Comparison of ENCODE assay signal across 17 cellular contexts in the genomic region with DNA sequence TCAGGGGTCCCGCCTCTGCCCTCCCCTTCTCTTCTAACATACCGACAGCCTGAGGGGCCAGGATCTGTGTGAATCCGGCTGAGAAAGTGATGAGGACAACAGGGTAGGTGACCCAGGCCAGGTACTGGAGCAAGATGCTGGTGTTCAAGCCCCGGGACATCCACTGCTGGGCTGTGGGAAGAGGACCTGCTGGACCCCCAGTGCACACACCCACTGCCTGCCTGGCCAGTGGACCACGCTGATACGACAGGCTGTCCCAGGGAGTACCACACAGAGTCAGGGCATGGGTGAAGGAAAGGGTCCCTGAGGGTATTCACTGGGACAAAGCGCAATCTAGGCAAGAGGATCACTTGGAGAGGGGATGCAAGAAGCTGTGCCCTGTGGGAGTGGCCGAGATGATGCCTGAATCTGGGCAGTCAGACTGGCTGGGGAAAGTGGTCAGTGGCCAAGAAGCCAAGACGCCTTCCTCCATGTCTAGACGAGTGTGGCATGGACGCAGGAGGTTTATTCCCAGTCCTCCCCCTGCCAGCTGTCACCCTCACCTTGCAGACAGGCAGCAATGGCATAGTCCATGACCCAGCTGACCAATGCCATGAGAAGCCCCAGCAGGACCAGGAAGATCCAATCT. TPM values are rescaled to one million over a fixed set of nuclear protein-coding genes. Genes with fewer than 3 reads are reported as not detected.
A peak's percentile ranks its signal among the peaks of the same experiment; 100 is the strongest.
DNase-seq lines count a peak whose midpoint lies in the region; ATAC-seq, FAIRE-seq and TF ChIP-seq lines count a peak whose summit lies in the region.
"Had no signal": no experiment of that assay in that cellular context is flagged by ENCODE, and none has a peak within 500 bp of the region (broad histone marks: within the 10 kb centered on the region; RNA-seq: fewer than 3 reads in every experiment).

No MANE protein-coding gene starts in this region.

- no peak for FAIRE-seq in astrocyte (lab: Jason Lieb, UNC)
- FAIRE-seq: GM12878, GM18507, H54 had no signal

- intact Hi-C loops in CD4-positive, alpha-beta T cell (cut with DNase I, micrococcal nuclease): loop anchor here in 1 of 2 experiments (5.0 kb wide), 1 partner anchor 169 kb away; no protein-coding TSS in a partner anchor
- intact Hi-C loops in posterior vena cava (cut with DNase I): no loop called here

- H3K9ac ChIP-seq in astrocyte (ENCODE audit: low read length): no peak overlapping the region
- H3K9ac ChIP-seq: GM23248 had no signal

- ATAC-seq in CD4-positive, alpha-beta T cell (ENCODE audit: poor library complexity): no peak
- ATAC-seq in HG03108 (IDR thresholded peaks at IDR 0.05; ENCODE audit: unreplicated experiment): no peak
- ATAC-seq: GM12878 had no signal

- no peak overlapping the region for H3K4me2 ChIP-seq in astrocyte (ENCODE audit: low read length)

- peaks cover 8% of the 10 kb centered on the region for H3K4me1 ChIP-seq in astrocyte (ENCODE audit: insufficient read depth, low read length)

- H3K36me3 Mint-ChIP-seq in CD4-positive, alpha-beta T cell (ENCODE audit: low read depth): peaks cover 9% of the 10 kb centered on the region
- H3K36me3 Mint-ChIP-seq in astrocyte (ENCODE audit: low read depth, unreplicated experiment) (peaks cover 11% of the 10 kb centered on the region), nephron (ENCODE audit: low read depth) (peaks cover 12% of the 10 kb centered on the region)

- no peaks in the 10 kb centered on the region for H3K36me3 ChIP-seq in astrocyte (ENCODE audit: insufficient read depth, low read length)

- POLR2A ChIA-PET in CD4-positive, alpha-beta T cell (lab: Charles Lee): no interaction called here

- H3K4me3 Mint-ChIP-seq in CD4-positive, alpha-beta T cell: peak overlapping the region; percentile 45
- H3K4me3 Mint-ChIP-seq in astrocyte (ENCODE audit: unreplicated experiment): peak overlapping the region; percentile 60
- peak overlapping the region; percentile 29 to 59 (median 49) for H3K4me3 Mint-ChIP-seq in nephron

- DNase-seq in CD4-positive, alpha-beta T cell: no peak
- DNase-seq in astrocyte (ENCODE audit: low read depth) (no peak), posterior vena cava (ENCODE audit: low spot score) (peak; percentile 72), NCI-H226 (no peak), NK-92 (lab: John Stamatoyannopoulos, UW; ENCODE audit: unreplicated experiment) (no peak), NCI-H446 (lab: John Stamatoyannopoulos, UW) (no peak)
- DNase-seq: ACHN; C1 segment of cervical spinal cord; CD4-positive, alpha-beta memory T cell; DMS79; GM23248 had no signal

- H3K9me3 ChIP-seq in CD4-positive, alpha-beta T cell (ENCODE audit: control insufficient read depth, low read length): no peaks in the 10 kb centered on the region
- H3K9me3 ChIP-seq in astrocyte (ENCODE audit: insufficient read depth, low read depth, low read length): no peaks in the 10 kb centered on the region

- H3K79me2 ChIP-seq in astrocyte (ENCODE audit: insufficient read depth, low read length): peaks cover 12% of the 10 kb centered on the region

- H3K9me3 Mint-ChIP-seq in CD4-positive, alpha-beta T cell: no peaks in the 10 kb centered on the region
- H3K9me3 Mint-ChIP-seq in astrocyte (ENCODE audit: unreplicated experiment) (no peaks in the 10 kb centered on the region), nephron (no peaks in the 10 kb centered on the region)
- H3K9me3 Mint-ChIP-seq: CD4-positive, alpha-beta memory T cell had no signal

- no peaks in the 10 kb centered on the region for H3K27me3 ChIP-seq in CD4-positive, alpha-beta T cell (ENCODE audit: control insufficient read depth, insufficient read depth, low read length)
- H3K27me3 ChIP-seq in astrocyte (ENCODE audit: insufficient read depth, low read length): no peaks in the 10 kb centered on the region

- TF ChIP-seq CTCF in CD4-positive, alpha-beta T cell (IDR thresholded peaks at IDR 0.05): no peak
- TF ChIP-seq CTCF in astrocyte (IDR thresholded peaks at IDR 0.05; ENCODE audit: insufficient read depth, low read depth, low read length) (no peak), nephron (IDR thresholded peaks at IDR 0.05; ENCODE audit: unreplicated experiment in 3 of 3) (no peak)

- peaks cover 8% of the 10 kb centered on the region for H3K4me1 Mint-ChIP-seq in CD4-positive, alpha-beta T cell (ENCODE audit: low read depth)
- H3K4me1 Mint-ChIP-seq in astrocyte (ENCODE audit: low read depth, unreplicated experiment): peaks cover 16% of the 10 kb centered on the region
- peaks cover 16% of the 10 kb centered on the region for H3K4me1 Mint-ChIP-seq in nephron

- H3K27me3 Mint-ChIP-seq in CD4-positive, alpha-beta T cell: no peaks in the 10 kb centered on the region
- H3K27me3 Mint-ChIP-seq in astrocyte (ENCODE audit: low read depth, unreplicated experiment) (no peaks in the 10 kb centered on the region), nephron (ENCODE audit: low read depth) (no peaks in the 10 kb centered on the region)
- H3K27me3 Mint-ChIP-seq: CD4-positive, alpha-beta memory T cell had no signal

- peaks cover 18% of the 10 kb centered on the region for H4K20me1 ChIP-seq in astrocyte (ENCODE audit: insufficient read depth, low read length)

- no peak overlapping the region for H3K27ac ChIP-seq in CD4-positive, alpha-beta T cell (ENCODE audit: low read depth, low read length)
- no peak overlapping the region for H3K27ac ChIP-seq in astrocyte (ENCODE audit: low read depth, low read length)
- H3K27ac ChIP-seq: GM23248, HL-60 had no signal

- H3K4me3 ChIP-seq in astrocyte (ENCODE audit: insufficient read depth, low read depth, low read length): no peak overlapping the region
- H3K4me3 ChIP-seq: GM12878, GM23248 had no signal

- CTCF ChIA-PET in CD4-positive, alpha-beta T cell (lab: Charles Lee): no interaction called here

- H3K27ac Mint-ChIP-seq in CD4-positive, alpha-beta T cell: no peak overlapping the region
- H3K27ac Mint-ChIP-seq in astrocyte (ENCODE audit: unreplicated experiment) (no peak overlapping the region), nephron (no peak overlapping the region)

- no peak overlapping the region for H2AFZ ChIP-seq in astrocyte (ENCODE audit: low read depth, low read length)
- H2AFZ ChIP-seq: GM23248 had no signal

RNA-seq across cellular contexts. Expression of a gene that starts 3.2 kb away (rescaled TPM):
- 1 to 10 TPM; 3.2 to 3.5 TPM for total RNA-seq in CD4-positive, alpha-beta T cell
- total RNA-seq in astrocyte (7.4 and 9.0 TPM in 2 replicates), posterior vena cava (1 to 10 TPM; 3.7 to 4.0 TPM)

RNA-seq across cellular contexts. Expression of a gene that starts 3.3 kb away (rescaled TPM):
- total RNA-seq in CD4-positive, alpha-beta T cell: 10 to 100 TPM; 19.1 to 21.1 TPM
- 63.2 and 70.3 TPM in 2 replicates for total RNA-seq in astrocyte
- total RNA-seq in posterior vena cava: 10 to 100 TPM; 39.1 to 42.7 TPM

RNA-seq across cellular contexts. Expression of a gene that starts 19.8 kb away (rescaled TPM):
- total RNA-seq in CD4-positive, alpha-beta T cell: not detected
- total RNA-seq in astrocyte (0.25 and 0.46 TPM in 2 replicates), posterior vena cava (1 to 10 TPM in 1 of 2 donors, under 1 TPM in 1; 0.71 to 1.1 TPM)
- total RNA-seq: CD4-positive, alpha-beta memory T cell; GM12878; GM23248 had no signal

RNA-seq across cellular contexts. Expression of a gene that starts 20.9 kb away (rescaled TPM):
- total RNA-seq in CD4-positive, alpha-beta T cell: 10 to 100 TPM; 10.4 to 11.0 TPM
- total RNA-seq in astrocyte (12.2 TPM in 2 replicates), posterior vena cava (10 to 100 TPM; 30.4 to 37.4 TPM)

RNA-seq across cellular contexts. Expression of a gene that starts 21.6 kb away (rescaled TPM):
- under 1 TPM in 1 of 2 experiments, not detected in 1; 0.22 TPM for total RNA-seq in CD4-positive, alpha-beta T cell
- total RNA-seq in astrocyte: 3.4 and 5.6 TPM in 2 replicates
- total RNA-seq in posterior vena cava: 10 to 100 TPM; 18.6 to 32.6 TPM
- total RNA-seq: CD4-positive, alpha-beta memory T cell; GM12878 had no signal
